Comparison of ENCODE assay signal across 8 cellular contexts in genomic region chr3:61907210-61907609, GRCh38.
"Had no signal": no experiment of that assay in that cellular context is flagged by ENCODE, and none has a peak within 500 bp of the region (broad histone marks: within the 10 kb centered on the region; RNA-seq: fewer than 3 reads in every experiment).

No MANE protein-coding gene starts in this region.

- H3K9me3 Mint-ChIP-seq: GM23338 had no signal

- H3K4me3 Mint-ChIP-seq: GM23338 had no signal

- H3K27ac Mint-ChIP-seq: GM23338 had no signal

- H3K4me2 ChIP-seq: GM23338 had no signal

- ATAC-seq: GM23338, HCT116, K562 had no signal

- DNase-seq: H7, IMR-90, KG1 had no signal

- H3K36me3 ChIP-seq: HAP-1 had no signal

- FAIRE-seq: HTR-8/SVneo, K562 had no signal

- H3K9me3 ChIP-seq: HAP-1 had no signal

- H3K4me3 ChIP-seq: GM23338, HAP-1, K562 had no signal

- H2AFZ ChIP-seq: GM23338 had no signal
